In the genomic region with DNA sequence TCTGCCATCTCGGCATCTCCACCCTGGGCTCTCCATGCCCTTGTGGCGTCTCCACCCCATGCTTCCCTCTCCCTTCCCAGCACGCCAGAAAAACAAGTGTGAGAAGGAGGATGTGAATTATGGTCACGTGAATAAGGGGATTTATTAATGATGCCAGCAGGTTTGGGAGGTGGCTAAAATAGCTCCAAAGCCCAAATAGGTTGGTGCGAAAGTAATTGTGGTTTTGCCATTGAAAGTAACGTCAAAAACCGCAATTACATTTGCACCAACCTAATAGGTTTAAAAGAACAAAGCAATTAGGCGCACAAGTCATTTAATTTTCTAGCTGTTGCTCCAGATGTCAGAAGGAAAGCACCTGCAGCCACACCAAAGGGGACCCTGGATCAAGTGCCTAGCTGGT, we compare ENCODE assay signal across 24 cellular contexts.
DNase-seq lines count a peak whose midpoint lies in the region; TF ChIP-seq lines count a peak whose summit lies in the region.
"Had no signal": no experiment of that assay in that cellular context is flagged by ENCODE, and none has a peak within 500 bp of the region (broad histone marks: within the 10 kb centered on the region; RNA-seq: fewer than 3 reads in every experiment).

No MANE protein-coding gene starts in this region.

- intact Hi-C loops in sigmoid colon (cut with DNase I): no loop called here

- no peak for TF ChIP-seq EP300 in sigmoid colon (IDR thresholded peaks at IDR 0.05)

- no peak for TF ChIP-seq POLR2A in sigmoid colon (IDR thresholded peaks at IDR 0.05)

- 70 to 82% methylated on average over 8 of the region's 8 CpGs for WGBS in sigmoid colon, 2 donors

- peak; percentile 62 for DNase-seq in NCI-H748 (lab: John Stamatoyannopoulos, UW; ENCODE audit: unreplicated experiment)
- no peak for DNase-seq in NCI-H748 treated with DMSO at 0.1 percent for 48 hours (lab: John Stamatoyannopoulos, UW)
- peak; percentile 86 for DNase-seq in Jurkat, Clone E6-1 (ENCODE audit: low read depth, low spot score)
- DNase-seq in sigmoid colon: peak; percentile 11
- DNase-seq in NCI-H1105 (lab: John Stamatoyannopoulos, UW): no peak
- DNase-seq in NCI-H2029 treated with DMSO at 0.1 percent for 48 hours (lab: John Stamatoyannopoulos, UW): no peak
- no peak for DNase-seq in HK-2 (ENCODE audit: unreplicated experiment)
- DNase-seq: BE2C; Caco-2; CD4-positive, CD25-positive, alpha-beta regulatory T cell; EL; GOT3; HFFc6; IMR-90; Karpas-422; NCI-H1048; NCI-H1694; NCI-H446; OCI-M1; SHP77 treated with DMSO at 0.1 percent for 48 hours; SK-N-SH; T-cell had no signal

- no peak for TF ChIP-seq CTCF in sigmoid colon (IDR thresholded peaks at IDR 0.05)

- no peak overlapping the region for H3K9ac ChIP-seq in iPS-15b (ENCODE audit: low read depth, low read length)
- H3K9ac ChIP-seq: SK-N-SH had no signal

- H3K36me3 ChIP-seq in iPS-15b (ENCODE audit: control insufficient read depth, insufficient read depth, low read length): no peaks in the 10 kb centered on the region
- no peaks in the 10 kb centered on the region for H3K36me3 ChIP-seq in sigmoid colon
- H3K36me3 ChIP-seq: BE2C had no signal

- no peaks in the 10 kb centered on the region for H3K9me3 ChIP-seq in iPS-15b (ENCODE audit: control insufficient read depth, insufficient read depth, low read length)
- no peaks in the 10 kb centered on the region for H3K9me3 ChIP-seq in sigmoid colon
- H3K9me3 ChIP-seq: BE2C, SK-N-SH had no signal

- H3K4me1 ChIP-seq in iPS-15b (ENCODE audit: control insufficient read depth, insufficient read depth, low read length): peaks cover 7% of the 10 kb centered on the region
- no peaks in the 10 kb centered on the region for H3K4me1 ChIP-seq in sigmoid colon
- H3K4me1 ChIP-seq: BE2C, Caco-2 had no signal

- H3K4me3 ChIP-seq in Jurkat, Clone E6-1 (ENCODE audit: low read length): peak overlapping the region; percentile 36
- H3K4me3 ChIP-seq in iPS-15b (ENCODE audit: low read depth, low read length) (peak overlapping the region; percentile 16), sigmoid colon (no peak overlapping the region)
- H3K4me3 ChIP-seq: GM12878 had no signal

- H3K27ac ChIP-seq in sigmoid colon: no peak overlapping the region

- peaks cover 7% of the 10 kb centered on the region for H3K27me3 ChIP-seq in iPS-15b (ENCODE audit: control insufficient read depth, insufficient read depth, low read length)
- H3K27me3 ChIP-seq in sigmoid colon: peaks cover 0 to 7% (median 0%) of the 10 kb centered on the region in 3 donors
- H3K27me3 ChIP-seq: BE2C had no signal

Comparison
In these comparisons a context has a peak if more than half of its experiments do, and no peak if none do; other contexts are left out.
1. DNase-seq: peak in NCI-H748 (single experiment), Jurkat, Clone E6-1 (single experiment) and sigmoid colon (single experiment); none in NCI-H748 treated with DMSO at 0.1 percent for 48 hours (single experiment), NCI-H1105 (single experiment), NCI-H2029 treated with DMSO at 0.1 percent for 48 hours (single experiment) and HK-2 (single experiment).
2. H3K4me3 ChIP-seq: peak in Jurkat, Clone E6-1 (single experiment) and iPS-15b (single experiment); none in sigmoid colon (0 of 4).